In genomic region chr15:58441376-58442070, GRCh38 we compare ENCODE assay signal across 9 cellular contexts. TPM values are rescaled to one million over a fixed set of nuclear protein-coding genes. Genes with fewer than 3 reads are reported as not detected.
DNase-seq lines count a peak whose midpoint lies in the region; ATAC-seq and TF ChIP-seq lines count a peak whose summit lies in the region.
"Had no signal": no experiment of that assay in that cellular context is flagged by ENCODE, and none has a peak within 500 bp of the region (broad histone marks: within the 10 kb centered on the region; RNA-seq: fewer than 3 reads in every experiment).

No MANE protein-coding gene starts in this region.

- CTCF ChIA-PET in activated CD8-positive, alpha-beta memory T cell treated with anti-CD3 and anti-CD28 coated beads, Interleukin-2, amount 10 ng/mL, durations not matched to agents 7 days and 5 days (lab: Charles Lee), result interaction anchor here (1.4 kb wide), 1 partner anchor 18 kb away, joined by 3 read pairs; no protein-coding TSS in a partner anchor

- H3K27ac Mint-ChIP-seq in activated CD8-positive, alpha-beta memory T cell treated with anti-CD3 and anti-CD28 coated beads, Interleukin-2, amount 10 ng/mL, durations not matched to agents 7 days and 5 days, result no peak overlapping the region
- peak overlapping the region; percentile 83 for H3K27ac Mint-ChIP-seq in activated naive CD8-positive, alpha-beta T cell treated with anti-CD3 and anti-CD28 coated beads, Interleukin-2, amount 50 U/mL, for 24 hours

- peak overlapping the region; percentile 88 for H3K27ac ChIP-seq in suprapubic skin

- H3K27me3 ChIP-seq in suprapubic skin (no peaks in the 10 kb centered on the region), HAP-1 (ENCODE audit: low read depth) (no peaks in the 10 kb centered on the region), H7 (ENCODE audit: control insufficient read depth, insufficient read depth, low read length) (no peaks in the 10 kb centered on the region)

- in situ Hi-C loops in HAP-1 (cut with MboI; ENCODE audit: low sequenced_read_pairs), result no loop called here

- no peak for TF ChIP-seq EP300 in suprapubic skin (IDR thresholded peaks at IDR 0.05)

- DNase-seq in activated CD8-positive, alpha-beta memory T cell treated with anti-CD3 and anti-CD28 coated beads, Interleukin-2, amount 50 U/mL, for 48 hours, result peak; percentile 45
- DNase-seq in activated CD8-positive, alpha-beta memory T cell treated with anti-CD3 and anti-CD28 coated beads, Interleukin-2, amount 10 ng/mL, durations not matched to agents 7 days and 5 days, result no peak
- DNase-seq in activated naive CD8-positive, alpha-beta T cell treated with anti-CD3 and anti-CD28 coated beads, Interleukin-2, amount 50 U/mL, for 24 hours, result no peak
- DNase-seq in kidney tubule cell (ENCODE audit: low spot score), result peak; percentile 71
- DNase-seq in suprapubic skin (ENCODE audit: low spot score in 2 of 2), result peak in 1 of 2 donors; percentile 66
- no peak for DNase-seq in HAP-1 (ENCODE audit: low spot score in 2 of 2)
- no peak for DNase-seq in H7

- no peaks in the 10 kb centered on the region for H3K9me3 Mint-ChIP-seq in activated CD8-positive, alpha-beta memory T cell treated with anti-CD3 and anti-CD28 coated beads, Interleukin-2, amount 10 ng/mL, durations not matched to agents 7 days and 5 days (ENCODE audit: low read depth)
- no peaks in the 10 kb centered on the region for H3K9me3 Mint-ChIP-seq in activated naive CD8-positive, alpha-beta T cell treated with anti-CD3 and anti-CD28 coated beads, Interleukin-2, amount 50 U/mL, for 24 hours
- H3K9me3 Mint-ChIP-seq: brain had no signal

- H3K4me1 Mint-ChIP-seq in activated CD8-positive, alpha-beta memory T cell treated with anti-CD3 and anti-CD28 coated beads, Interleukin-2, amount 10 ng/mL, durations not matched to agents 7 days and 5 days, result peaks cover 25% of the 10 kb centered on the region
- H3K4me1 Mint-ChIP-seq in activated naive CD8-positive, alpha-beta T cell treated with anti-CD3 and anti-CD28 coated beads, Interleukin-2, amount 50 U/mL, for 24 hours, result peaks cover 46% of the 10 kb centered on the region

- no peak overlapping the region for H3K4me3 Mint-ChIP-seq in activated CD8-positive, alpha-beta memory T cell treated with anti-CD3 and anti-CD28 coated beads, Interleukin-2, amount 10 ng/mL, durations not matched to agents 7 days and 5 days
- no peak overlapping the region for H3K4me3 Mint-ChIP-seq in activated naive CD8-positive, alpha-beta T cell treated with anti-CD3 and anti-CD28 coated beads, Interleukin-2, amount 50 U/mL, for 24 hours
- H3K4me3 Mint-ChIP-seq: brain had no signal

- WGBS in suprapubic skin, result 36% methylated on average over 9 of the region's 9 CpGs

- TF ChIP-seq POLR2A in suprapubic skin (IDR thresholded peaks at IDR 0.05), result no peak

- no peaks in the 10 kb centered on the region for H3K9me3 ChIP-seq in suprapubic skin
- H3K9me3 ChIP-seq in HAP-1, result no peaks in the 10 kb centered on the region

- H3K4me1 ChIP-seq in suprapubic skin (peaks cover 60% of the 10 kb centered on the region), HAP-1 (no peaks in the 10 kb centered on the region)

- H3K36me3 ChIP-seq in suprapubic skin (no peaks in the 10 kb centered on the region), HAP-1 (replicated peaks) (no peaks in the 10 kb centered on the region), H7 (replicated peaks; ENCODE audit: control insufficient read depth, insufficient read depth, low read length) (no peaks in the 10 kb centered on the region)

- H3K4me3 ChIP-seq in suprapubic skin (no peak overlapping the region), HAP-1 (no peak overlapping the region), H7 (ENCODE audit: insufficient read depth, low read depth, low read length) (no peak overlapping the region)

- peaks cover 2% of the 10 kb centered on the region for H3K36me3 Mint-ChIP-seq in activated CD8-positive, alpha-beta memory T cell treated with anti-CD3 and anti-CD28 coated beads, Interleukin-2, amount 10 ng/mL, durations not matched to agents 7 days and 5 days
- no peaks in the 10 kb centered on the region for H3K36me3 Mint-ChIP-seq in activated naive CD8-positive, alpha-beta T cell treated with anti-CD3 and anti-CD28 coated beads, Interleukin-2, amount 50 U/mL, for 24 hours (ENCODE audit: low read depth)
- H3K36me3 Mint-ChIP-seq: brain had no signal

- no peak for TF ChIP-seq CTCF in suprapubic skin (IDR thresholded peaks at IDR 0.05)

- no peaks in the 10 kb centered on the region for H3K27me3 Mint-ChIP-seq in activated CD8-positive, alpha-beta memory T cell treated with anti-CD3 and anti-CD28 coated beads, Interleukin-2, amount 10 ng/mL, durations not matched to agents 7 days and 5 days
- no peaks in the 10 kb centered on the region for H3K27me3 Mint-ChIP-seq in activated naive CD8-positive, alpha-beta T cell treated with anti-CD3 and anti-CD28 coated beads, Interleukin-2, amount 50 U/mL, for 24 hours

- ATAC-seq in activated CD8-positive, alpha-beta memory T cell treated with anti-CD3 and anti-CD28 coated beads, Interleukin-2, amount 10 ng/mL, durations not matched to agents 7 days and 5 days, result no peak
- ATAC-seq in activated naive CD8-positive, alpha-beta T cell treated with anti-CD3 and anti-CD28 coated beads, Interleukin-2, amount 50 U/mL, for 24 hours, result peak; percentile 61
- ATAC-seq in GM19395 (IDR thresholded peaks at IDR 0.05; ENCODE audit: unreplicated experiment), result no peak

RNA-seq across cellular contexts. Expression of gene LIPC, which starts 9.7 kb away (rescaled TPM):
- 1 to 10 TPM; 5.3 to 9.0 TPM for total RNA-seq in activated CD8-positive, alpha-beta memory T cell treated with anti-CD3 and anti-CD28 coated beads, Interleukin-2, amount 10 ng/mL, durations not matched to agents 7 days and 5 days
- under 1 TPM in 2 of 4 donors, not detected in 2; 0.26 to 0.96 TPM for total RNA-seq in suprapubic skin
- not detected in 2 replicates for total RNA-seq in H7 (2014; rRNA removed; shearing (Covaris generic))

Comparison
In these comparisons a context has a peak if more than half of its experiments do, and no peak if none do; other contexts are left out.
1. DNase-seq: peak in activated CD8-positive, alpha-beta memory T cell treated with anti-CD3 and anti-CD28 coated beads, Interleukin-2, amount 50 U/mL, for 48 hours (single experiment) and kidney tubule cell (single experiment); none in activated CD8-positive, alpha-beta memory T cell treated with anti-CD3 and anti-CD28 coated beads, Interleukin-2, amount 10 ng/mL, durations not matched to agents 7 days and 5 days (single experiment), activated naive CD8-positive, alpha-beta T cell treated with anti-CD3 and anti-CD28 coated beads, Interleukin-2, amount 50 U/mL, for 24 hours (single experiment), HAP-1 (0 of 2) and H7 (single experiment).